22 cellular contexts compared by ENCODE assay signal in the genomic region with DNA sequence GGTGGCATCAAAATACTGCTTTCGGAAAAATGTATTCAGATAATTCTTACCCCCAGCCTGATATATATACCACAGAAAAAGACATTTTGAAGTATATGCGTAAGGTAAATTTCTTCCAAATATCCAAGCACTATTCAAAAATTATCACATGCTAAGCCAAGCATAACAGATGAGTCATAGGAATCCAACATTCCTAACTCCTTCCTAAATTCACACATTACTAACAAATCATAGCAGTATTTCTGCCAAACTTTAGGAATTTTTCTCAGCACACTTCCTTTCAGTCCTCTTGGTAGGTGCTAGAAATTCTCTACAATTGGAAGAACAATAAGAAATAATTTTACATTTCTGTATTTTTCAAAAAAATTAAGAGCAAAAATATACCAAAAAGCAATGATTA.
DNase-seq lines count a peak whose midpoint lies in the region; ATAC-seq, FAIRE-seq and TF ChIP-seq lines count a peak whose summit lies in the region.
"Had no signal": no experiment of that assay in that cellular context is flagged by ENCODE, and none has a peak within 500 bp of the region (broad histone marks: within the 10 kb centered on the region; RNA-seq: fewer than 3 reads in every experiment).

No MANE protein-coding gene starts in this region.

- H3K27ac ChIP-seq in astrocyte (ENCODE audit: low read depth, low read length) (no peak overlapping the region), PC-9 (no peak overlapping the region)
- H3K27ac ChIP-seq: esophagus squamous epithelium, HL-60 had no signal

- no peak for ATAC-seq in GM19328 (IDR thresholded peaks at IDR 0.05; ENCODE audit: unreplicated experiment)
- ATAC-seq: activated T-cell treated with anti-CD3 and anti-CD28 coated beads, Interleukin-2, amount 50 U/mL, for 72 hours had no signal

- H3K27me3 ChIP-seq in astrocyte (ENCODE audit: insufficient read depth, low read length) (no peaks in the 10 kb centered on the region), PC-9 (ENCODE audit: insufficient read depth, low read depth) (no peaks in the 10 kb centered on the region)
- H3K27me3 ChIP-seq: esophagus squamous epithelium had no signal

- H3K9ac ChIP-seq in astrocyte (ENCODE audit: low read length): no peak overlapping the region

- CTCF ChIA-PET in activated CD4-positive, alpha-beta memory T cell treated with anti-CD3 and anti-CD28 coated beads for 36 hours (lab: Charles Lee): no interaction called here
- CTCF ChIA-PET in PC-9 (lab: Charles Lee): no interaction called here

- H3K9me3 Mint-ChIP-seq in astrocyte (ENCODE audit: unreplicated experiment): no peaks in the 10 kb centered on the region
- peaks cover 2% of the 10 kb centered on the region for H3K9me3 Mint-ChIP-seq in activated CD4-positive, alpha-beta memory T cell treated with anti-CD3 and anti-CD28 coated beads for 36 hours
- H3K9me3 Mint-ChIP-seq: nephron had no signal

- no peaks in the 10 kb centered on the region for H3F3A ChIP-seq in PC-9 (ENCODE audit: insufficient read depth, low read depth)

- H3K4me3 ChIP-seq in astrocyte (ENCODE audit: insufficient read depth, low read depth, low read length) (no peak overlapping the region), fibroblast of pulmonary artery (replicated peaks; ENCODE audit: low read depth, low read length) (no peak overlapping the region), retinal pigment epithelial cell (ENCODE audit: low read length) (no peak overlapping the region), PC-9 (no peak overlapping the region)
- H3K4me3 ChIP-seq: esophagus squamous epithelium, HAP-1 had no signal

- H3K36me3 ChIP-seq in astrocyte (ENCODE audit: insufficient read depth, low read length): no peaks in the 10 kb centered on the region
- H3K36me3 ChIP-seq in PC-9 (ENCODE audit: low read depth): no peaks in the 10 kb centered on the region
- H3K36me3 ChIP-seq: esophagus squamous epithelium, HAP-1 had no signal

- H3K4me1 Mint-ChIP-seq in astrocyte (ENCODE audit: low read depth, unreplicated experiment): peaks cover 3% of the 10 kb centered on the region
- no peaks in the 10 kb centered on the region for H3K4me1 Mint-ChIP-seq in activated CD4-positive, alpha-beta memory T cell treated with anti-CD3 and anti-CD28 coated beads for 36 hours (ENCODE audit: low read depth)
- H3K4me1 Mint-ChIP-seq: activated naive CD4-positive, alpha-beta T cell treated with anti-CD3 and anti-CD28 coated beads, Interleukin-2, amount 10 ng/mL, durations not matched to agents 7 days and 5 days; CD4-positive, CD25-positive, alpha-beta regulatory T cell; nephron had no signal

- no peak for TF ChIP-seq CTCF in astrocyte (IDR thresholded peaks at IDR 0.05; ENCODE audit: insufficient read depth, low read depth, low read length)
- no peak for TF ChIP-seq CTCF in fibroblast of pulmonary artery (IDR thresholded peaks at IDR 0.05; ENCODE audit: low read length, missing control alignments)
- TF ChIP-seq CTCF in retinal pigment epithelial cell (conservative IDR thresholded peaks at IDR 0.05; ENCODE audit: low read depth, low read length): no peak
- TF ChIP-seq CTCF in PC-9 (conservative IDR thresholded peaks at IDR 0.05): no peak

- DNase-seq in HT1080 (ENCODE audit: low read depth): peak; percentile 48
- peak; percentile 40 for DNase-seq in astrocyte (ENCODE audit: low read depth)
- peak; percentile 61 for DNase-seq in fibroblast of pulmonary artery (ENCODE audit: low read depth)
- DNase-seq in retinal pigment epithelial cell (ENCODE audit: low read depth): peak; percentile 36
- no peak for DNase-seq in activated CD4-positive, alpha-beta memory T cell treated with anti-CD3 and anti-CD28 coated beads for 36 hours
- DNase-seq in PC-9: no peak
- DNase-seq: activated CD4-positive, CD25-positive, alpha-beta regulatory T cell treated with anti-CD3 and anti-CD28 coated beads, Interleukin-2, amount 50 U/mL, for 72 hours; activated naive CD4-positive, alpha-beta T cell treated with anti-CD3 and anti-CD28 coated beads, Interleukin-2, amount 10 ng/mL, durations not matched to agents 7 days and 5 days; activated T-cell treated with anti-CD3 and anti-CD28 coated beads, Interleukin-2, amount 50 U/mL, for 72 hours; aorta; CD4-positive, CD25-positive, alpha-beta regulatory T cell; DMS 273 treated with DMSO at 0.1 percent for 48 hours; effector memory CD4-positive, alpha-beta T cell; esophagus squamous epithelium; head of caudate nucleus; MM.1S; NCI-H146; OCI-M1 had no signal

- H3K4me1 ChIP-seq in astrocyte (ENCODE audit: insufficient read depth, low read length) (no peaks in the 10 kb centered on the region), PC-9 (replicated peaks; ENCODE audit: insufficient read depth) (no peaks in the 10 kb centered on the region)
- H3K4me1 ChIP-seq: esophagus squamous epithelium, HAP-1 had no signal

- POLR2A ChIA-PET in activated CD4-positive, alpha-beta memory T cell treated with anti-CD3 and anti-CD28 coated beads for 36 hours (lab: Charles Lee): no interaction called here
- POLR2A ChIA-PET in PC-9 (lab: Charles Lee; ENCODE audit: unreplicated experiment): no interaction called here

- no peak overlapping the region for H2AFZ ChIP-seq in astrocyte (ENCODE audit: low read depth, low read length)
- H2AFZ ChIP-seq in PC-9: no peak overlapping the region

- H4K20me1 ChIP-seq in astrocyte (ENCODE audit: insufficient read depth, low read length) (no peaks in the 10 kb centered on the region), PC-9 (ENCODE audit: insufficient read depth) (no peaks in the 10 kb centered on the region)

- intact Hi-C loops in activated CD4-positive, alpha-beta memory T cell treated with anti-CD3 and anti-CD28 coated beads for 36 hours (cut with micrococcal nuclease): no loop called here
- intact Hi-C loops in PC-9 (cut with micrococcal nuclease; ENCODE audit: unreplicated experiment): no loop called here

- H3K4me2 ChIP-seq in astrocyte (ENCODE audit: low read length): no peak overlapping the region
- H3K4me2 ChIP-seq in PC-9: no peak overlapping the region

- H3K9me2 ChIP-seq in PC-9 (ENCODE audit: insufficient read depth): no peaks in the 10 kb centered on the region

- no peak overlapping the region for H3K27ac Mint-ChIP-seq in astrocyte (ENCODE audit: unreplicated experiment)
- H3K27ac Mint-ChIP-seq in activated CD4-positive, alpha-beta memory T cell treated with anti-CD3 and anti-CD28 coated beads for 36 hours: no peak overlapping the region
- H3K27ac Mint-ChIP-seq: activated naive CD4-positive, alpha-beta T cell treated with anti-CD3 and anti-CD28 coated beads, Interleukin-2, amount 10 ng/mL, durations not matched to agents 7 days and 5 days; activated T-cell treated with anti-CD3 and anti-CD28 coated beads, Interleukin-2, amount 50 U/mL, for 72 hours; CD4-positive, CD25-positive, alpha-beta regulatory T cell; nephron had no signal

- H3K36me3 Mint-ChIP-seq in astrocyte (ENCODE audit: low read depth, unreplicated experiment): no peaks in the 10 kb centered on the region
- H3K36me3 Mint-ChIP-seq in activated CD4-positive, alpha-beta memory T cell treated with anti-CD3 and anti-CD28 coated beads for 36 hours: no peaks in the 10 kb centered on the region
- H3K36me3 Mint-ChIP-seq: activated naive CD4-positive, alpha-beta T cell treated with anti-CD3 and anti-CD28 coated beads, Interleukin-2, amount 10 ng/mL, durations not matched to agents 7 days and 5 days; CD4-positive, CD25-positive, alpha-beta regulatory T cell had no signal

- no peak for FAIRE-seq in astrocyte (lab: Jason Lieb, UNC)

- H3K79me2 ChIP-seq in astrocyte (ENCODE audit: insufficient read depth, low read length): no peaks in the 10 kb centered on the region
- no peaks in the 10 kb centered on the region for H3K79me2 ChIP-seq in PC-9 (ENCODE audit: low read depth)

- H3K9me3 ChIP-seq in astrocyte (ENCODE audit: insufficient read depth, low read depth, low read length) (no peaks in the 10 kb centered on the region), PC-9 (ENCODE audit: insufficient read depth, low read depth) (no peaks in the 10 kb centered on the region)
- H3K9me3 ChIP-seq: esophagus squamous epithelium, HAP-1 had no signal

- H3K4me3 Mint-ChIP-seq in astrocyte (ENCODE audit: unreplicated experiment): no peak overlapping the region
- H3K4me3 Mint-ChIP-seq in activated CD4-positive, alpha-beta memory T cell treated with anti-CD3 and anti-CD28 coated beads for 36 hours: no peak overlapping the region
- H3K4me3 Mint-ChIP-seq: activated naive CD4-positive, alpha-beta T cell treated with anti-CD3 and anti-CD28 coated beads, Interleukin-2, amount 10 ng/mL, durations not matched to agents 7 days and 5 days; activated T-cell treated with anti-CD3 and anti-CD28 coated beads, Interleukin-2, amount 50 U/mL, for 72 hours; CD4-positive, CD25-positive, alpha-beta regulatory T cell; nephron had no signal

- no peaks in the 10 kb centered on the region for H3K27me3 Mint-ChIP-seq in astrocyte (ENCODE audit: low read depth, unreplicated experiment)
- no peaks in the 10 kb centered on the region for H3K27me3 Mint-ChIP-seq in activated CD4-positive, alpha-beta memory T cell treated with anti-CD3 and anti-CD28 coated beads for 36 hours
- H3K27me3 Mint-ChIP-seq: activated naive CD4-positive, alpha-beta T cell treated with anti-CD3 and anti-CD28 coated beads, Interleukin-2, amount 10 ng/mL, durations not matched to agents 7 days and 5 days; CD4-positive, CD25-positive, alpha-beta regulatory T cell had no signal

- no TSS peak for BruUV-seq in PC-9 (replicated peaks; lab: Mats Ljungman, UMichigan)

Comparison
In these comparisons a context has a peak if more than half of its experiments do, and no peak if none do; other contexts are left out.
1. DNase-seq: peak in HT1080 (single experiment), astrocyte (single experiment), fibroblast of pulmonary artery (single experiment) and retinal pigment epithelial cell (single experiment); none in activated CD4-positive, alpha-beta memory T cell treated with anti-CD3 and anti-CD28 coated beads for 36 hours (single experiment) and PC-9 (0 of 2).